In genomic region chr5:35335752-35336151, GRCh38 we compare ENCODE assay signal across 20 cellular contexts.
A peak's percentile ranks its signal among the peaks of the same experiment; 100 is the strongest.
DNase-seq lines count a peak whose midpoint lies in the region; ATAC-seq, FAIRE-seq and TF ChIP-seq lines count a peak whose summit lies in the region.
"Had no signal": no experiment of that assay in that cellular context is flagged by ENCODE, and none has a peak within 500 bp of the region (broad histone marks: within the 10 kb centered on the region; RNA-seq: fewer than 3 reads in every experiment).

No MANE protein-coding gene starts in this region.

- no peak for TF ChIP-seq EP300 in neural cell (conservative IDR thresholded peaks at IDR 0.05; ENCODE audit: poor library complexity, severe bottlenecking)

- H4K20me1 ChIP-seq in neural cell (ENCODE audit: insufficient read depth) (no peaks in the 10 kb centered on the region), smooth muscle cell (ENCODE audit: low read depth) (no peaks in the 10 kb centered on the region)
- H4K20me1 ChIP-seq: BLaER1 had no signal

- TF ChIP-seq RAD21 in neural cell (conservative IDR thresholded peaks at IDR 0.05): peak; percentile 8

- no peaks in the 10 kb centered on the region for H3K79me2 ChIP-seq in neural cell (replicated peaks; ENCODE audit: insufficient read depth, low read length)
- no peaks in the 10 kb centered on the region for H3K79me2 ChIP-seq in smooth muscle cell (ENCODE audit: low read depth)

- H3K4me2 ChIP-seq in neural cell (ENCODE audit: low read length) (no peak overlapping the region), smooth muscle cell (no peak overlapping the region)
- H3K4me2 ChIP-seq: BLaER1 had no signal

- H3K27me3 ChIP-seq in body of pancreas: no peaks in the 10 kb centered on the region
- no peaks in the 10 kb centered on the region for H3K27me3 ChIP-seq in neural cell (ENCODE audit: insufficient read depth, low read depth, low read length)
- H3K27me3 ChIP-seq in smooth muscle cell (ENCODE audit: low read depth): no peaks in the 10 kb centered on the region
- H3K27me3 ChIP-seq: BLaER1 had no signal

- H3K9me2 ChIP-seq in neural cell (ENCODE audit: insufficient read depth, low read length): no peaks in the 10 kb centered on the region

- no peaks in the 10 kb centered on the region for H3K9me3 ChIP-seq in body of pancreas
- H3K9me3 ChIP-seq in neural cell (ENCODE audit: low read length): no peaks in the 10 kb centered on the region
- H3K9me3 ChIP-seq in smooth muscle cell (replicated peaks; ENCODE audit: low read depth): no peaks in the 10 kb centered on the region
- H3K9me3 ChIP-seq: BLaER1 had no signal

- 24 to 55% methylated on average over 4 of the region's 4 CpGs for WGBS in body of pancreas, 2 donors
- WGBS in smooth muscle cell (ENCODE audit: low lambda C conversion rate): 91% methylated on average over 4 of the region's 4 CpGs

- H3K4me3 ChIP-seq in body of pancreas (no peak overlapping the region), neural cell (ENCODE audit: low read length) (no peak overlapping the region), smooth muscle cell (no peak overlapping the region)
- H3K4me3 ChIP-seq: BLaER1, GM12878 had no signal

- H3K4me1 ChIP-seq in body of pancreas (peaks cover 37% of the 10 kb centered on the region), smooth muscle cell (ENCODE audit: low read depth) (peaks cover 5% of the 10 kb centered on the region)
- H3K4me1 ChIP-seq: BLaER1 had no signal

- no peak for DNase-seq in HTR-8/SVneo (ENCODE audit: insufficient read length, low spot score)
- peak; percentile 63 to 82 (median 74) for DNase-seq in body of pancreas
- DNase-seq in smooth muscle cell (lab: John Stamatoyannopoulos, UW; ENCODE audit: unreplicated experiment): no peak
- no peak for DNase-seq in NCI-H748 (lab: John Stamatoyannopoulos, UW; ENCODE audit: unreplicated experiment)
- no peak for DNase-seq in T-helper 2 cell
- DNase-seq: 8988T; AML-193; CD4-positive, CD25-positive, alpha-beta regulatory T cell; DMS53; GOT3; HCEC 1CT; HFFc6; IMR-90; KBM-7 had no signal

- FAIRE-seq in HTR-8/SVneo (lab: Jason Lieb, UNC): peak; percentile 40
- FAIRE-seq: GM12878, GM18507 had no signal

- H3K9ac ChIP-seq in neural cell (ENCODE audit: low read length): no peak overlapping the region
- H3K9ac ChIP-seq in smooth muscle cell (ENCODE audit: low read depth): no peak overlapping the region
- H3K9ac ChIP-seq: BLaER1 had no signal

- TF ChIP-seq CTCF in body of pancreas (IDR thresholded peaks at IDR 0.05): no peak
- TF ChIP-seq CTCF in neural cell (IDR thresholded peaks at IDR 0.05; ENCODE audit: poor library complexity, severe bottlenecking): no peak
- no peak for TF ChIP-seq CTCF in smooth muscle cell (IDR thresholded peaks at IDR 0.05; ENCODE audit: borderline replicate concordance, insufficient read depth, poor library complexity, severe bottlenecking)

- H3F3A ChIP-seq in neural cell (ENCODE audit: insufficient read depth, low read length, poor library complexity, severe bottlenecking) (no peaks in the 10 kb centered on the region), smooth muscle cell (ENCODE audit: low read depth) (no peaks in the 10 kb centered on the region)

- TF ChIP-seq POLR2A in body of pancreas (IDR thresholded peaks at IDR 0.05): no peak

- H3K27ac ChIP-seq in body of pancreas (peak overlapping the region in 3 of 4 donors; percentile 2 to 66 (median 56)), neural cell (ENCODE audit: low read length) (peak overlapping the region; percentile 31), smooth muscle cell (ENCODE audit: low read depth) (no peak overlapping the region)
- H3K27ac ChIP-seq: BLaER1, HL-60 had no signal

- no peaks in the 10 kb centered on the region for H3K36me3 ChIP-seq in body of pancreas (replicated peaks in 1 of 2; ENCODE audit: insufficient read depth in 1 of 2, low read depth in 2 of 2)
- no peaks in the 10 kb centered on the region for H3K36me3 ChIP-seq in neural cell (ENCODE audit: insufficient read depth, low read length)
- no peaks in the 10 kb centered on the region for H3K36me3 ChIP-seq in smooth muscle cell (ENCODE audit: low read depth)
- H3K36me3 ChIP-seq: BLaER1 had no signal

- intact Hi-C loops in body of pancreas (cut with DNase I): no loop called here

- ATAC-seq in body of pancreas (peak; percentile 80), HG03460 (IDR thresholded peaks at IDR 0.05; ENCODE audit: unreplicated experiment) (no peak)
- ATAC-seq: GM12878 had no signal

- no peak overlapping the region for H2AFZ ChIP-seq in neural cell (ENCODE audit: low read depth, low read length)
- H2AFZ ChIP-seq in smooth muscle cell (ENCODE audit: low read depth): peak overlapping the region; percentile 62

TF ChIP-seq in neural cell, 6 proteins besides CTCF, POLR2A, EP300 and RAD21:
- TF ChIP-seq REST (IDR thresholded peaks at IDR 0.05; ENCODE audit: borderline replicate concordance): no peak
- TF ChIP-seq POLR2AphosphoS5 (IDR thresholded peaks at IDR 0.05): peak; percentile 20
- TF ChIP-seq SMC3 (conservative IDR thresholded peaks at IDR 0.05; ENCODE audit: poor library complexity): no peak

Comparison
In these comparisons a context has a peak if more than half of its experiments do, and no peak if none do; other contexts are left out.
1. DNase-seq: peak in body of pancreas (4 of 4); none in HTR-8/SVneo (single experiment), smooth muscle cell (single experiment), NCI-H748 (single experiment) and T-helper 2 cell (0 of 5).